ENCODE assay signal across 8 cellular contexts in the genomic region with DNA sequence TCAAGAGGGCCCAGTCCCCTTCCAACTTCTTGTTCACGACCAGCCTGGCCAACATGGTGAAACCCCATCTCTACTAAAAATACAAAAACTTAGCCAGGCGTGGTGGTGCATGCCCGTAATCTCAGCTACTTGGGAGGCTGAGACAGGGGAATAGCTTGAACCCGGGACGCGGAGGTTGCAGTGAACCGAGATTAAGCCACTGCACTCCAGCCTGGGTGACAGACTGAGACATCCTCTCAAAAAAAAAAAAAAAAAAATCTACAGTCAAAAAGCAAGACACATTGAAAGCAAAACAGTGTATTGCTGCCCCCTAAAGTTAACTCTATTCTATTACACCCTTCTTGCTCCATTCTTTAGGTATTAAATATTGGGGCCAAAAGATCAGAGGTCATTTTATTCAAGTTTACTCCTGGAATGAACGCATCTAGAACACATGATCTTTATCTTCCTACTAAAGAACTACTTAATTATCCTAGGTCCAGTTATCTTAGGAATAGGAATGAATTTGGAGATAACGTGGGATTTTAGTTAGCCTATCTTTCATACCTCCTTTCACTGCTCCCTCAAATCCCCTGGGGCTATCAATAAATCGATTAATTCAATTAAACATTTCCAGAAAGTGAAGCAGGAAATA. TPM values are rescaled to one million over a fixed set of nuclear protein-coding genes. Genes with fewer than 3 reads are reported as not detected.
DNase-seq lines count a peak whose midpoint lies in the region; ATAC-seq lines count a peak whose summit lies in the region.

No MANE protein-coding gene starts in this region.

- peaks cover 23% of the 10 kb centered on the region for H3K36me3 ChIP-seq in HAP-1 (replicated peaks)

- ATAC-seq in stimulated activated naive CD8-positive, alpha-beta T cell treated with anti-CD3 and anti-CD28 coated beads, Interleukin-15, amount 100 ng/mL, for 72 hours = no peak

- peak; percentile 57 for DNase-seq in activated naive CD4-positive, alpha-beta T cell treated with anti-CD3 and anti-CD28 coated beads for 36 hours
- no peak for DNase-seq in activated naive CD4-positive, alpha-beta T cell (lab: John Stamatoyannopoulos, UW)
- DNase-seq in HAP-1 (ENCODE audit: low spot score in 2 of 2) (peak in 1 of 2 experiments; percentile 67), NCI-H460 (ENCODE audit: extremely low read depth, low read depth) (peak; percentile 51), iPS-NIHi11 (ENCODE audit: low spot score) (peak; percentile 38)
- no peak for DNase-seq in stimulated activated naive CD8-positive, alpha-beta T cell treated with anti-CD3 and anti-CD28 coated beads, Interleukin-15, amount 100 ng/mL, for 72 hours
- DNase-seq in effector CD4-positive, alpha-beta T cell = no peak

- H3K4me3 ChIP-seq in HAP-1 = peak overlapping the region; percentile 68

- intact Hi-C loops in activated naive CD4-positive, alpha-beta T cell treated with anti-CD3 and anti-CD28 coated beads for 36 hours (cut with micrococcal nuclease) = loop anchor here (1.0 kb wide), 3 partner anchors 205 to 530 kb away; no protein-coding TSS in a partner anchor

- CTCF ChIA-PET in activated naive CD4-positive, alpha-beta T cell treated with anti-CD3 and anti-CD28 coated beads for 36 hours (lab: Charles Lee) = interaction anchor here (0.6 to 2.9 kb wide), 13 partner anchors 8 to 408 kb away, joined by 3 to 20 read pairs (median 4); a partner anchor contains a TSS

- in situ Hi-C loops in HAP-1 (cut with MboI; ENCODE audit: low sequenced_read_pairs) = loop anchor here (25.0 kb wide), 1 partner anchor 223 kb away; no protein-coding TSS in a partner anchor

- no peaks in the 10 kb centered on the region for H3K9me3 ChIP-seq in HAP-1

- H3K27ac Mint-ChIP-seq in activated naive CD4-positive, alpha-beta T cell treated with anti-CD3 and anti-CD28 coated beads for 36 hours = no peak overlapping the region
- peak overlapping the region; percentile 59 for H3K27ac Mint-ChIP-seq in activated naive CD8-positive, alpha-beta T cell
- H3K27ac Mint-ChIP-seq in stimulated activated naive CD8-positive, alpha-beta T cell treated with anti-CD3 and anti-CD28 coated beads, Interleukin-15, amount 100 ng/mL, for 72 hours = peak overlapping the region in 1 of 2 donors; percentile 48

- no peaks in the 10 kb centered on the region for H3K9me3 Mint-ChIP-seq in activated naive CD4-positive, alpha-beta T cell treated with anti-CD3 and anti-CD28 coated beads for 36 hours
- H3K9me3 Mint-ChIP-seq in activated naive CD8-positive, alpha-beta T cell (ENCODE audit: low read depth) = no peaks in the 10 kb centered on the region
- H3K9me3 Mint-ChIP-seq in stimulated activated naive CD8-positive, alpha-beta T cell treated with anti-CD3 and anti-CD28 coated beads, Interleukin-15, amount 100 ng/mL, for 72 hours = no peaks in the 10 kb centered on the region

- H3K27me3 ChIP-seq in HAP-1 (ENCODE audit: low read depth) = no peaks in the 10 kb centered on the region

- H3K36me3 Mint-ChIP-seq in activated naive CD4-positive, alpha-beta T cell treated with anti-CD3 and anti-CD28 coated beads for 36 hours (ENCODE audit: low read depth) = peaks cover 18% of the 10 kb centered on the region
- peaks cover 6% of the 10 kb centered on the region for H3K36me3 Mint-ChIP-seq in activated naive CD8-positive, alpha-beta T cell

- H3K4me3 Mint-ChIP-seq in activated naive CD4-positive, alpha-beta T cell treated with anti-CD3 and anti-CD28 coated beads for 36 hours = peak overlapping the region; percentile 35
- peak overlapping the region; percentile 95 for H3K4me3 Mint-ChIP-seq in activated naive CD8-positive, alpha-beta T cell
- peak overlapping the region; percentile 95 to 96 for H3K4me3 Mint-ChIP-seq in stimulated activated naive CD8-positive, alpha-beta T cell treated with anti-CD3 and anti-CD28 coated beads, Interleukin-15, amount 100 ng/mL, for 72 hours

- peaks cover 20% of the 10 kb centered on the region for H3K4me1 ChIP-seq in HAP-1

- no peaks in the 10 kb centered on the region for H3K27me3 Mint-ChIP-seq in activated naive CD4-positive, alpha-beta T cell treated with anti-CD3 and anti-CD28 coated beads for 36 hours (ENCODE audit: low read depth)
- H3K27me3 Mint-ChIP-seq in activated naive CD8-positive, alpha-beta T cell = no peaks in the 10 kb centered on the region
- no peaks in the 10 kb centered on the region for H3K27me3 Mint-ChIP-seq in stimulated activated naive CD8-positive, alpha-beta T cell treated with anti-CD3 and anti-CD28 coated beads, Interleukin-15, amount 100 ng/mL, for 72 hours

- H3K4me1 Mint-ChIP-seq in activated naive CD4-positive, alpha-beta T cell treated with anti-CD3 and anti-CD28 coated beads for 36 hours (ENCODE audit: low read depth) = peaks cover 33% of the 10 kb centered on the region
- peaks cover 59% of the 10 kb centered on the region for H3K4me1 Mint-ChIP-seq in activated naive CD8-positive, alpha-beta T cell (ENCODE audit: low read depth)
- peaks cover 44% of the 10 kb centered on the region for H3K4me1 Mint-ChIP-seq in stimulated activated naive CD8-positive, alpha-beta T cell treated with anti-CD3 and anti-CD28 coated beads, Interleukin-15, amount 100 ng/mL, for 72 hours

RNA-seq across cellular contexts. Expression of a gene that starts 2.4 kb away (rescaled TPM):
- 10 to 100 TPM; 39.1 to 41.3 TPM for total RNA-seq in activated naive CD4-positive, alpha-beta T cell treated with anti-CD3 and anti-CD28 coated beads for 36 hours
- total RNA-seq in NCI-H460 (2014; rRNA removed; shearing (Covaris generic)) = 59.8 and 82.9 TPM in 2 replicates
- polyA plus RNA-seq in NCI-H460 (2014; cell fraction: nucleus; rRNA removed) = 55.7 and 57.6 TPM in 2 replicates

RNA-seq across cellular contexts. Expression of a gene that starts 2.7 kb away (rescaled TPM):
- 10 to 100 TPM; 56.6 to 57.8 TPM for total RNA-seq in activated naive CD4-positive, alpha-beta T cell treated with anti-CD3 and anti-CD28 coated beads for 36 hours
- 73.3 and 90.9 TPM in 2 replicates for total RNA-seq in NCI-H460 (2014; rRNA removed; shearing (Covaris generic))
- polyA plus RNA-seq in NCI-H460 (2014; cell fraction: nucleus; rRNA removed) = 37.3 and 47.2 TPM in 2 replicates

RNA-seq across cellular contexts. Expression of a gene that starts 22.5 kb away (rescaled TPM):
- total RNA-seq in activated naive CD4-positive, alpha-beta T cell treated with anti-CD3 and anti-CD28 coated beads for 36 hours = under 1 TPM; 0.57 to 0.67 TPM
- total RNA-seq in NCI-H460 (2014; rRNA removed; shearing (Covaris generic)) = 0.12 TPM in 1 of 2 replicates, not detected in the other
- polyA plus RNA-seq in NCI-H460 (2014; cell fraction: nucleus; rRNA removed) = not detected in 2 replicates

Comparison
In these comparisons a context has a peak if more than half of its experiments do, and no peak if none do; other contexts are left out.
1. DNase-seq: peak in activated naive CD4-positive, alpha-beta T cell treated with anti-CD3 and anti-CD28 coated beads for 36 hours (single experiment), NCI-H460 (single experiment) and iPS-NIHi11 (single experiment); none in activated naive CD4-positive, alpha-beta T cell (0 of 4), stimulated activated naive CD8-positive, alpha-beta T cell treated with anti-CD3 and anti-CD28 coated beads, Interleukin-15, amount 100 ng/mL, for 72 hours (0 of 2) and effector CD4-positive, alpha-beta T cell (single experiment).
2. H3K4me3 Mint-ChIP-seq: peak in every context shown above with its lines; median percentile 96 in stimulated activated naive CD8-positive, alpha-beta T cell treated with anti-CD3 and anti-CD28 coated beads, Interleukin-15, amount 100 ng/mL, for 72 hours; 95 in activated naive CD8-positive, alpha-beta T cell; 35 in activated naive CD4-positive, alpha-beta T cell treated with anti-CD3 and anti-CD28 coated beads for 36 hours.